7 cellular contexts compared by ENCODE assay signal in the genomic region with DNA sequence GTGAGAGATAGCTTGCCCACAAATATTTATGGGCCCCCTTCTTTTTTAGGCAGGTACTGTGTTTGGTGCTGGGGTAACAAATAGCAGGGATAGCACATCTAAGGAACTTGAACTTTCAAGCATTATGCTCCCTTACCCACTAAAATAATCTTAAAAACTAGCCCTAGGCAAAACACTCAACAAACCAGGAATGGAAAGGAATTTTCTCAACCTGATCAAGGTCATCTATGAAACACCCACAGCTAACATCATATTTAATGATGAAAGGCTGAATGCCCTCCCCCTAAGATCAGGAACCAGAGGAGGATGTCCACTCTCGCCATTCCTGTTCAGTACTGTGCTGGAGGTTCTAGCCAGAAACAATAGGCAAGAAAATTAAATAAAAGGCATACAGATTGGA.
"Had no signal": no experiment of that assay in that cellular context is flagged by ENCODE, and none has a peak within 500 bp of the region (broad histone marks: within the 10 kb centered on the region; RNA-seq: fewer than 3 reads in every experiment).

No MANE protein-coding gene starts in this region.

- H3K4me3 Mint-ChIP-seq: HFFc6, IgD-negative memory B cell had no signal

- H3K36me3 ChIP-seq: HAP-1 had no signal

- H2AFZ ChIP-seq: GM23248 had no signal

- H3K9me3 Mint-ChIP-seq: HFFc6, IgD-negative memory B cell had no signal

- H3K27ac ChIP-seq: GM23248, HL-60 had no signal

- H3K4me1 ChIP-seq: HAP-1 had no signal

- H3K4me3 ChIP-seq: GM23248, HAP-1 had no signal

- DNase-seq: GM23248, GOT3, H7, HFFc6 had no signal

- H3K4me1 Mint-ChIP-seq: IgD-negative memory B cell had no signal

- H3K27ac Mint-ChIP-seq: HFFc6, IgD-negative memory B cell had no signal

- H3K9me3 ChIP-seq: HAP-1 had no signal

- H3K27me3 Mint-ChIP-seq: IgD-negative memory B cell had no signal
